Comparison of ENCODE assay signal across 21 cellular contexts in genomic region chr7:123632808-123633207, GRCh38. TPM values are rescaled to one million over a fixed set of nuclear protein-coding genes. Genes with fewer than 3 reads are reported as not detected.
DNase-seq lines count a peak whose midpoint lies in the region; ATAC-seq, FAIRE-seq and TF ChIP-seq lines count a peak whose summit lies in the region.
"Had no signal": no experiment of that assay in that cellular context is flagged by ENCODE, and none has a peak within 500 bp of the region (broad histone marks: within the 10 kb centered on the region; RNA-seq: fewer than 3 reads in every experiment).

No MANE protein-coding gene starts in this region.

- H3K36me3 ChIP-seq in ACC112 (ENCODE audit: insufficient read depth, low read length), result no peaks in the 10 kb centered on the region
- no peaks in the 10 kb centered on the region for H3K36me3 ChIP-seq in K562 (ENCODE audit: control insufficient read depth, insufficient read depth, low read length)
- H3K36me3 ChIP-seq in endothelial cell of umbilical vein (ENCODE audit: control insufficient read depth in 2 of 2, extremely low read depth in 1 of 2, insufficient read depth in 2 of 2, low read length in 2 of 2), result no peaks in the 10 kb centered on the region
- H3K36me3 ChIP-seq: BLaER1 had no signal

- H3K4me2 ChIP-seq in A549 (no peak overlapping the region), K562 (ENCODE audit: insufficient read depth, low read length) (no peak overlapping the region), endothelial cell of umbilical vein (ENCODE audit: insufficient read depth, low read length) (peak overlapping the region; percentile 16)
- H3K4me2 ChIP-seq: BLaER1 had no signal

- WGBS in A549 (ENCODE audit: missing lambda C conversion rate), result 42% methylated on average over 2 of the region's 2 CpGs
- WGBS in K562 (ENCODE audit: insufficient coverage, low coverage, missing lambda C conversion rate), result 15% methylated on average over 2 of the region's 2 CpGs

- no peak overlapping the region for H3K27ac ChIP-seq in A549
- H3K27ac ChIP-seq in ACC112 (ENCODE audit: low read depth, low read length), result peak overlapping the region; percentile 40; the same call in 1 of the 2 replicates
- H3K27ac ChIP-seq in K562 (ENCODE audit: extremely low read depth, low read depth, low read length), result no peak overlapping the region
- peak overlapping the region; percentile 61 for H3K27ac ChIP-seq in endothelial cell of umbilical vein (ENCODE audit: insufficient read depth, low read depth, low read length)
- H3K27ac ChIP-seq: BLaER1 had no signal

- H4K20me1 ChIP-seq in K562 (replicated peaks; ENCODE audit: control insufficient read depth, insufficient read depth, low read length), result no peaks in the 10 kb centered on the region
- no peaks in the 10 kb centered on the region for H4K20me1 ChIP-seq in endothelial cell of umbilical vein (replicated peaks; ENCODE audit: control insufficient read depth, extremely low read depth, insufficient read depth, low read length)
- H4K20me1 ChIP-seq: BLaER1 had no signal

- H2AFZ ChIP-seq in ACC112 (ENCODE audit: low read length, unreplicated experiment), result no peak overlapping the region
- no peak overlapping the region for H2AFZ ChIP-seq in K562 (ENCODE audit: low read depth, low read length)
- no peak overlapping the region for H2AFZ ChIP-seq in endothelial cell of umbilical vein (ENCODE audit: low read depth, low read length)

- in situ Hi-C loops in K562 (cut with MboI), result no loop called here

- intact Hi-C loops in K562 (cut with micrococcal nuclease), result no loop called here
- intact Hi-C loops in endothelial cell of umbilical vein (cut with micrococcal nuclease), result loop anchor here (1.0 to 10.0 kb wide), 10 partner anchors 11 to 1722 kb away; partner anchors contain the start of genes IQUB, NDUFA5 and WASL

- H3K9me1 ChIP-seq in K562 (ENCODE audit: control insufficient read depth, insufficient read depth, low read length), result no peaks in the 10 kb centered on the region
- H3K9me1 ChIP-seq in endothelial cell of umbilical vein (replicated peaks; ENCODE audit: control insufficient read depth, extremely low read depth, insufficient read depth, low read length), result no peaks in the 10 kb centered on the region

- no peaks in the 10 kb centered on the region for H3K27me3 ChIP-seq in ACC112 (ENCODE audit: insufficient read depth, low read length)
- no peaks in the 10 kb centered on the region; a peak in 1 of 5 replicates for H3K27me3 ChIP-seq in K562 (ENCODE audit: control insufficient read depth in 2 of 2, insufficient read depth in 2 of 2, low read length in 2 of 2)
- no peaks in the 10 kb centered on the region for H3K27me3 ChIP-seq in endothelial cell of umbilical vein (ENCODE audit: control insufficient read depth in 2 of 2, insufficient read depth in 2 of 2, low read length in 2 of 2)
- H3K27me3 ChIP-seq: BLaER1 had no signal

- ATAC-seq in A549 (no peak), K562 (no peak), HG02571 (IDR thresholded peaks at IDR 0.05; ENCODE audit: unreplicated experiment) (no peak), HG02870 (IDR thresholded peaks at IDR 0.05; ENCODE audit: unreplicated experiment) (no peak), GM18519 (IDR thresholded peaks at IDR 0.05; ENCODE audit: low FRiP score, unreplicated experiment) (no peak), HG03095 (IDR thresholded peaks at IDR 0.05; ENCODE audit: unreplicated experiment) (no peak)
- ATAC-seq: HCT116 had no signal

- no peak for TF ChIP-seq RAD21 in A549 (conservative IDR thresholded peaks at IDR 0.05 in 1 of 2, IDR thresholded peaks at IDR 0.05 in 1 of 2)
- TF ChIP-seq RAD21 in K562 (CRISPR knock-in tag; conservative IDR thresholded peaks at IDR 0.05 in 1 of 2, IDR thresholded peaks at IDR 0.05 in 1 of 2), result no peak

- H3K9me3 ChIP-seq in A549, result no peaks in the 10 kb centered on the region
- H3K9me3 ChIP-seq in K562 (replicated peaks; ENCODE audit: control insufficient read depth, insufficient read depth, low read depth, low read length), result no peaks in the 10 kb centered on the region
- H3K9me3 ChIP-seq in endothelial cell of umbilical vein (replicated peaks; ENCODE audit: control insufficient read depth, insufficient read depth, low read length), result no peaks in the 10 kb centered on the region
- H3K9me3 ChIP-seq: BLaER1 had no signal

- H3K79me2 ChIP-seq in ACC112 (ENCODE audit: control insufficient read depth, insufficient read depth, low read length, unreplicated experiment) (no peaks in the 10 kb centered on the region), K562 (ENCODE audit: control insufficient read depth, insufficient read depth, low read length) (no peaks in the 10 kb centered on the region), endothelial cell of umbilical vein (ENCODE audit: control insufficient read depth, insufficient read depth, low read length) (no peaks in the 10 kb centered on the region)

- TF ChIP-seq POLR2A in A549 (IDR thresholded peaks at IDR 0.05; ENCODE audit: low read length), result no peak
- TF ChIP-seq POLR2A in K562 (conservative IDR thresholded peaks at IDR 0.05), result no peak
- no peak for TF ChIP-seq POLR2A in endothelial cell of umbilical vein (IDR thresholded peaks at IDR 0.05; ENCODE audit: low read depth, low read length)

- CTCF ChIA-PET in A549 (lab: Yijun Ruan, JAX), result no interaction called here
- CTCF ChIA-PET in K562 (lab: Yijun Ruan, JAX; ENCODE audit: low intra/inter-chr PET ratio), result no interaction called here
- CTCF ChIA-PET in endothelial cell of umbilical vein (lab: Charles Lee), result interaction anchor here (0.9 to 4.0 kb wide), 3 partner anchors 12 to 138 kb away, joined by 3 to 25 read pairs (median 17); partner anchors contain the start of gene NDUFA5

- DNase-seq in A549 (ENCODE audit: low read depth in 1 of 2, low spot score in 1 of 2) (no peak), K562 (ENCODE audit: extremely low read depth in 1 of 4, low spot score in 3 of 4) (no peak), endothelial cell of umbilical vein (ENCODE audit: low read depth, low spot score) (no peak)
- DNase-seq: Calu3; CD4-positive, alpha-beta memory T cell; DND-41; GOT3; H7 had no signal

- no peak for FAIRE-seq in A549 (lab: Jason Lieb, UNC)
- no peak for FAIRE-seq in K562 (lab: Jason Lieb, UNC)
- FAIRE-seq in endothelial cell of umbilical vein (lab: Jason Lieb, UNC), result no peak
- FAIRE-seq: GM12891, HTR-8/SVneo had no signal

- dilution Hi-C loops in endothelial cell of umbilical vein (cut with MboI; ENCODE audit: extremely low pct_ligation_motif_present, low sequenced_read_pairs), result no loop called here

- no peak for TF ChIP-seq CTCF in A549 (IDR thresholded peaks at IDR 0.05)
- no peak for TF ChIP-seq CTCF in K562 (IDR thresholded peaks at IDR 0.05 in 2 of 3, conservative IDR thresholded peaks at IDR 0.05 in 1 of 3; ENCODE audit: insufficient read depth in 2 of 3, low read depth in 1 of 3, low read length in 3 of 3)
- TF ChIP-seq CTCF in endothelial cell of umbilical vein (IDR thresholded peaks at IDR 0.05; ENCODE audit: extremely low read depth in 1 of 2, insufficient read depth in 1 of 2, low read depth in 1 of 2, low read length in 2 of 2), result no peak

- POLR2A ChIA-PET in A549 (lab: Yijun Ruan, JAX) (no interaction called here), K562 (lab: Yijun Ruan, JAX) (no interaction called here), endothelial cell of umbilical vein (lab: Charles Lee) (no interaction called here)

- H3K9ac ChIP-seq in K562 (ENCODE audit: insufficient read depth in 1 of 2, low read depth in 2 of 2, low read length in 2 of 2) (no peak overlapping the region), endothelial cell of umbilical vein (replicated peaks; ENCODE audit: extremely low read depth, insufficient read depth, low read length) (no peak overlapping the region)
- H3K9ac ChIP-seq: BLaER1 had no signal

- H3K4me1 ChIP-seq in A549 (no peaks in the 10 kb centered on the region), ACC112 (ENCODE audit: control insufficient read depth, insufficient read depth, low read length, unreplicated experiment) (peaks cover 21% of the 10 kb centered on the region), K562 (replicated peaks in 1 of 2; ENCODE audit: control insufficient read depth in 2 of 2, insufficient read depth in 2 of 2, low read length in 2 of 2) (no peaks in the 10 kb centered on the region), endothelial cell of umbilical vein (ENCODE audit: control insufficient read depth, extremely low read depth, insufficient read depth, low read length) (peaks cover 28% of the 10 kb centered on the region)
- H3K4me1 ChIP-seq: BLaER1 had no signal

- no peak overlapping the region for H3K4me3 ChIP-seq in A549
- no peak overlapping the region for H3K4me3 ChIP-seq in ACC112 (ENCODE audit: low read depth, low read length)
- H3K4me3 ChIP-seq in K562, result no peak overlapping the region
- no peak overlapping the region for H3K4me3 ChIP-seq in endothelial cell of umbilical vein (replicated peaks in 1 of 3; ENCODE audit: insufficient read depth in 1 of 3, low read depth in 1 of 3, low read length in 3 of 3)
- H3K4me3 ChIP-seq: BLaER1 had no signal

- TF ChIP-seq EP300 in A549 (IDR thresholded peaks at IDR 0.05), result no peak
- no peak for TF ChIP-seq EP300 in K562 (IDR thresholded peaks at IDR 0.05; ENCODE audit: low read length)

- BruUV-seq in K562 (replicated peaks; lab: Mats Ljungman, UMichigan) (no TSS peak), endothelial cell of umbilical vein (replicated peaks; lab: Mats Ljungman, UMichigan) (no TSS peak)

RNA-seq across cellular contexts. Expression of gene LMOD2, which starts 22.9 kb away (rescaled TPM):
- polyA plus RNA-seq in A549 (2011; rRNA removed), result not detected in 2 replicates
- not detected in 2 replicates for polyA plus RNA-seq in A549 (2012; cell fraction: cytosol; rRNA removed)
- not detected in 2 replicates for polyA plus RNA-seq in A549 (2012; cell fraction: nucleus; rRNA removed)
- polyA plus RNA-seq in A549 (2017; fragmentation: RNase III; extraction: RNeasy Plus Mini Kit Qiagen cat#74134 plus additional on column Dnase treatment), result not detected in 3 replicates
- polyA minus RNA-seq in A549 (2011; rRNA and poly(A)+ RNA removed), result not detected in 2 replicates
- not detected in 2 replicates for total RNA-seq in K562 (2011; cell fraction: chromatin; rRNA removed; ENCODE audit: low replicate concordance)
- total RNA-seq in K562 (2011; cell fraction: nucleolus; rRNA removed), result not detected in 2 replicates
- not detected in 2 replicates for total RNA-seq in K562 (2011; cell fraction: nucleoplasm; rRNA removed)
- not detected in 2 replicates for total RNA-seq in K562 (2014; rRNA removed)
- not detected in 2 replicates for total RNA-seq in K562 (2014; rRNA removed; fragmentation: Illumina TruSeq; extraction: Trizol)
- total RNA-seq in K562 (2015; rRNA removed; fragmentation: Illumina TruSeq; extraction: Trizol), result not detected in 2 replicates
- total RNA-seq in K562 (2021), result 0.13 TPM in 1 of 2 replicates, not detected in the other
- polyA plus RNA-seq in K562 (2011; rRNA removed), result not detected in 2 replicates
- not detected in 2 replicates for polyA plus RNA-seq in K562 (2011; cell fraction: cytosol; rRNA removed)
- polyA plus RNA-seq in K562 (2011; cell fraction: nucleus; rRNA removed), result not detected in 2 replicates
- 0.08 TPM in 2 replicates for polyA plus RNA-seq in K562 (2012)
- polyA plus RNA-seq in K562 (2014; fragmentation: Illumina TruSeq; extraction: Trizol), result not detected in 2 replicates
- under 1 TPM in 1 of 2 experiments, not detected in 1; 0.04 TPM for polyA plus RNA-seq in K562 (2014; fragmentation: Nextera tagmentation; extraction: Ambion mirVana)
- polyA plus RNA-seq in K562 (2014; rRNA removed), result not detected in 2 replicates
- not detected in 2 replicates for polyA minus RNA-seq in K562 (2011; rRNA and poly(A)+ RNA removed)
- polyA minus RNA-seq in K562 (2011; cell fraction: cytosol; rRNA and poly(A)+ RNA removed), result not detected in 2 replicates
- not detected in 2 replicates for polyA minus RNA-seq in K562 (2011; cell fraction: nucleus; rRNA and poly(A)+ RNA removed)
- total RNA-seq in endothelial cell of umbilical vein, result not detected in 2 replicates
- polyA plus RNA-seq in endothelial cell of umbilical vein, result not detected in 2 replicates
- 0.03 TPM in 1 of 2 replicates, not detected in the other for polyA plus RNA-seq in endothelial cell of umbilical vein (2011; cell fraction: cytosol; rRNA removed)
- polyA plus RNA-seq in endothelial cell of umbilical vein (2011; cell fraction: nucleus; rRNA removed), result 0.08 TPM in 1 of 2 replicates, not detected in the other
- not detected in 2 replicates for polyA plus RNA-seq in endothelial cell of umbilical vein (2012)
- not detected in 2 replicates for polyA minus RNA-seq in endothelial cell of umbilical vein
- polyA minus RNA-seq in endothelial cell of umbilical vein (2011; cell fraction: cytosol; rRNA and poly(A)+ RNA removed), result not detected
- not detected in 2 replicates for polyA minus RNA-seq in endothelial cell of umbilical vein (2011; cell fraction: nucleus; rRNA and poly(A)+ RNA removed)
- total RNA-seq: Calu3; CD4-positive, alpha-beta memory T cell; G401; H7; HFFc6 had no signal
- polyA plus RNA-seq: AG04450 had no signal

RNA-seq across cellular contexts. Expression of gene ASB15, which starts 31.2 kb away (rescaled TPM):
- not detected in 2 replicates for polyA plus RNA-seq in A549 (2011; rRNA removed)
- polyA plus RNA-seq in A549 (2012; cell fraction: cytosol; rRNA removed), result not detected in 2 replicates
- polyA plus RNA-seq in A549 (2012; cell fraction: nucleus; rRNA removed), result not detected in 2 replicates
- polyA plus RNA-seq in A549 (2017; fragmentation: RNase III; extraction: RNeasy Plus Mini Kit Qiagen cat#74134 plus additional on column Dnase treatment), result not detected in 3 replicates
- not detected in 2 replicates for polyA minus RNA-seq in A549 (2011; rRNA and poly(A)+ RNA removed)
- not detected in 2 replicates for total RNA-seq in K562 (2011; cell fraction: chromatin; rRNA removed; ENCODE audit: low replicate concordance)
- total RNA-seq in K562 (2011; cell fraction: nucleolus; rRNA removed), result not detected in 2 replicates
- total RNA-seq in K562 (2011; cell fraction: nucleoplasm; rRNA removed), result not detected in 2 replicates
- not detected in 2 replicates for total RNA-seq in K562 (2014; rRNA removed)
- 0.03 TPM in 1 of 2 replicates, not detected in the other for total RNA-seq in K562 (2014; rRNA removed; fragmentation: Illumina TruSeq; extraction: Trizol)
- total RNA-seq in K562 (2015; rRNA removed; fragmentation: Illumina TruSeq; extraction: Trizol), result 0.04 and 0.19 TPM in 2 replicates
- total RNA-seq in K562 (2021), result 0.04 TPM in 1 of 2 replicates, not detected in the other
- polyA plus RNA-seq in K562 (2011; rRNA removed), result not detected in 2 replicates
- not detected in 2 replicates for polyA plus RNA-seq in K562 (2011; cell fraction: cytosol; rRNA removed)
- not detected in 2 replicates for polyA plus RNA-seq in K562 (2011; cell fraction: nucleus; rRNA removed)
- 0.09 and 1.3 TPM in 2 replicates for polyA plus RNA-seq in K562 (2012)
- polyA plus RNA-seq in K562 (2014; fragmentation: Illumina TruSeq; extraction: Trizol), result 0.03 and 0.04 TPM in 2 replicates
- under 1 TPM; 0.03 to 0.14 TPM for polyA plus RNA-seq in K562 (2014; fragmentation: Nextera tagmentation; extraction: Ambion mirVana)
- polyA plus RNA-seq in K562 (2014; rRNA removed), result 0.11 and 0.12 TPM in 2 replicates
- not detected in 2 replicates for polyA minus RNA-seq in K562 (2011; rRNA and poly(A)+ RNA removed)
- polyA minus RNA-seq in K562 (2011; cell fraction: cytosol; rRNA and poly(A)+ RNA removed), result not detected in 2 replicates
- not detected in 2 replicates for polyA minus RNA-seq in K562 (2011; cell fraction: nucleus; rRNA and poly(A)+ RNA removed)
- total RNA-seq in endothelial cell of umbilical vein, result not detected in 2 replicates
- not detected in 2 replicates for polyA plus RNA-seq in endothelial cell of umbilical vein
- polyA plus RNA-seq in endothelial cell of umbilical vein (2011; cell fraction: cytosol; rRNA removed), result not detected in 2 replicates
- not detected in 2 replicates for polyA plus RNA-seq in endothelial cell of umbilical vein (2011; cell fraction: nucleus; rRNA removed)
- polyA plus RNA-seq in endothelial cell of umbilical vein (2012), result not detected in 2 replicates
- not detected in 2 replicates for polyA minus RNA-seq in endothelial cell of umbilical vein
- polyA minus RNA-seq in endothelial cell of umbilical vein (2011; cell fraction: cytosol; rRNA and poly(A)+ RNA removed), result not detected
- not detected in 2 replicates for polyA minus RNA-seq in endothelial cell of umbilical vein (2011; cell fraction: nucleus; rRNA and poly(A)+ RNA removed)
- total RNA-seq: Calu3; CD4-positive, alpha-beta memory T cell; G401; H7; HFFc6 had no signal
- polyA plus RNA-seq: AG04450, CD14-positive monocyte had no signal

Comparison
In these comparisons a context has a peak if more than half of its experiments do, and no peak if none do; other contexts are left out.
1. H3K27ac ChIP-seq: peak in ACC112 (single experiment) and endothelial cell of umbilical vein (single experiment); none in A549 (0 of 2) and K562 (single experiment).
2. Of the 35 proteins assayed by ChIP-seq in both K562 and A549: peak only in K562: none; only in A549: none; in both: MAFK; in neither: 34.